13 cellular contexts compared by ENCODE assay signal in genomic region chr3:122969585-122970453, GRCh38. TPM values are rescaled to one million over a fixed set of nuclear protein-coding genes. Genes with fewer than 3 reads are reported as not detected.
DNase-seq lines count a peak whose midpoint lies in the region; ATAC-seq and TF ChIP-seq lines count a peak whose summit lies in the region.
"Had no signal": no experiment of that assay in that cellular context is flagged by ENCODE, and none has a peak within 500 bp of the region (broad histone marks: within the 10 kb centered on the region; RNA-seq: fewer than 3 reads in every experiment).

No MANE protein-coding gene starts in this region.

- CTCF ChIA-PET in naive thymus-derived CD4-positive, alpha-beta T cell (lab: Charles Lee): interaction anchor here (0.7 kb wide), 1 partner anchor 67 kb away, joined by 3 read pairs; no protein-coding TSS in a partner anchor

- no peak overlapping the region for H3K9ac ChIP-seq in trophoblast cell (ENCODE audit: low read length)

- H3K4me1 ChIP-seq in SJCRH30 (peaks cover 28% of the 10 kb centered on the region), trophoblast cell (ENCODE audit: control insufficient read depth in 1 of 2, insufficient read depth in 2 of 2, low read length in 2 of 2) (peaks cover 10 to 13% of the 10 kb centered on the region in 2 experiments), transverse colon (peaks cover 0 to 6% (median under 1%) of the 10 kb centered on the region in 4 donors)
- H3K4me1 ChIP-seq in naive thymus-derived CD4-positive, alpha-beta T cell (ENCODE audit: control insufficient read depth in 2 of 2, insufficient read depth in 2 of 2, low read length in 2 of 2): peaks cover 0 to 3% of the 10 kb centered on the region in 2 donors
- H3K4me1 ChIP-seq: Caco-2 had no signal

- peak overlapping the region; percentile 16 for H3K27ac ChIP-seq in SJCRH30
- no peak overlapping the region for H3K27ac ChIP-seq in trophoblast cell (ENCODE audit: low read depth, low read length)
- H3K27ac ChIP-seq in transverse colon: no peak overlapping the region
- no peak overlapping the region for H3K27ac ChIP-seq in naive thymus-derived CD4-positive, alpha-beta T cell (ENCODE audit: low read depth, low read length)

- in situ Hi-C loops in transverse colon (cut with MboI; ENCODE audit: low pct_ligation_motif_present in 1 of 4, low pct_unique_long_range_greater_than_20kb in 1 of 4, low sequenced_read_pairs in 3 of 4): no loop called here

- H3K36me3 Mint-ChIP-seq in naive thymus-derived CD4-positive, alpha-beta T cell: no peaks in the 10 kb centered on the region
- H3K36me3 Mint-ChIP-seq: activated naive CD4-positive, alpha-beta T cell treated with anti-CD3 and anti-CD28 coated beads, Interleukin-2, amount 50 U/mL, for 24 hours had no signal

- H3K36me3 ChIP-seq in SJCRH30: no peaks in the 10 kb centered on the region
- H3K36me3 ChIP-seq in trophoblast cell (ENCODE audit: control insufficient read depth in 1 of 2, insufficient read depth in 2 of 2, low read length in 2 of 2): no peaks in the 10 kb centered on the region
- H3K36me3 ChIP-seq in transverse colon: no peaks in the 10 kb centered on the region
- H3K36me3 ChIP-seq in naive thymus-derived CD4-positive, alpha-beta T cell (ENCODE audit: control insufficient read depth in 2 of 3, insufficient read depth in 3 of 3, low read length in 3 of 3): no peaks in the 10 kb centered on the region

- no peak overlapping the region for H3K4me3 Mint-ChIP-seq in naive thymus-derived CD4-positive, alpha-beta T cell
- H3K4me3 Mint-ChIP-seq: activated CD4-positive, alpha-beta memory T cell treated with anti-CD3 and anti-CD28 coated beads, Interleukin-2, amount 10 ng/mL, durations not matched to agents 7 days and 5 days; activated naive CD4-positive, alpha-beta T cell treated with anti-CD3 and anti-CD28 coated beads, Interleukin-2, amount 50 U/mL, for 24 hours; effector memory CD8-positive, alpha-beta T cell had no signal

- H4K8ac ChIP-seq in trophoblast cell (ENCODE audit: low read depth, low read length): no peak overlapping the region

- TF ChIP-seq CTCF in transverse colon (IDR thresholded peaks at IDR 0.05): no peak

- H3K4me2 ChIP-seq in trophoblast cell (ENCODE audit: low read length): no peak overlapping the region

- no peak overlapping the region for H3K14ac ChIP-seq in trophoblast cell (ENCODE audit: low read length)

- POLR2A ChIA-PET in naive thymus-derived CD4-positive, alpha-beta T cell (lab: Charles Lee): no interaction called here

- no peak for ATAC-seq in GM18861 (IDR thresholded peaks at IDR 0.05; ENCODE audit: unreplicated experiment)
- no peak for ATAC-seq in naive thymus-derived CD4-positive, alpha-beta T cell
- ATAC-seq: effector memory CD8-positive, alpha-beta T cell had no signal

- H4K12ac ChIP-seq in trophoblast cell (ENCODE audit: low read depth, low read length): no peak overlapping the region

- whole genome bisulfite sequencing in trophoblast cell (ENCODE audit: extremely low coverage, insufficient coverage, insufficient read length): no CpG with 5 or more reads among the region's 10 CpGs
- 50% methylated on average over 10 of the region's 10 CpGs; no CpG with 5 or more reads in 1 of the 2 donors for whole genome bisulfite sequencing in transverse colon (ENCODE audit: low coverage in 1 of 2), 2 donors

- no peak overlapping the region for H3K4ac ChIP-seq in trophoblast cell (ENCODE audit: low read depth, low read length)

- H2BK5ac ChIP-seq in trophoblast cell (ENCODE audit: low read depth, low read length, poor library complexity): no peak overlapping the region

- no peaks in the 10 kb centered on the region for H3K27me3 ChIP-seq in SJCRH30
- H3K27me3 ChIP-seq in trophoblast cell (ENCODE audit: insufficient read depth, low read length): no peaks in the 10 kb centered on the region
- no peaks in the 10 kb centered on the region for H3K27me3 ChIP-seq in transverse colon
- H3K27me3 ChIP-seq in naive thymus-derived CD4-positive, alpha-beta T cell (ENCODE audit: control insufficient read depth in 2 of 2, insufficient read depth in 2 of 2, low read length in 2 of 2): no peaks in the 10 kb centered on the region

- H3K79me2 ChIP-seq in trophoblast cell (ENCODE audit: control insufficient read depth, insufficient read depth, low read length, poor library complexity): no peaks in the 10 kb centered on the region

- no peak overlapping the region for H4K91ac ChIP-seq in trophoblast cell (ENCODE audit: low read depth, low read length)

- TF ChIP-seq POLR2A in transverse colon (IDR thresholded peaks at IDR 0.05): no peak

- peaks cover 0 to 2% (median 0%) of the 10 kb centered on the region in 11 donors for H3K9me3 Mint-ChIP-seq in naive thymus-derived CD4-positive, alpha-beta T cell
- H3K9me3 Mint-ChIP-seq: activated CD4-positive, alpha-beta memory T cell treated with anti-CD3 and anti-CD28 coated beads, Interleukin-2, amount 10 ng/mL, durations not matched to agents 7 days and 5 days; activated naive CD4-positive, alpha-beta T cell treated with anti-CD3 and anti-CD28 coated beads, Interleukin-2, amount 50 U/mL, for 24 hours; effector memory CD8-positive, alpha-beta T cell had no signal

- no peak overlapping the region for H2AK5ac ChIP-seq in trophoblast cell (ENCODE audit: low read length)

- intact Hi-C loops in transverse colon (cut with DNase I; ENCODE audit: low total_unique reads): no loop called here
- intact Hi-C loops in naive thymus-derived CD4-positive, alpha-beta T cell (cut with micrococcal nuclease): no loop called here

- H3K9me3 ChIP-seq in SJCRH30 (replicated peaks) (no peaks in the 10 kb centered on the region), trophoblast cell (ENCODE audit: insufficient read depth, low read depth, low read length) (no peaks in the 10 kb centered on the region), transverse colon (no peaks in the 10 kb centered on the region)
- H3K9me3 ChIP-seq in naive thymus-derived CD4-positive, alpha-beta T cell (ENCODE audit: control insufficient read depth in 2 of 3, low read length in 3 of 3): no peaks in the 10 kb centered on the region
- H3K9me3 ChIP-seq: Caco-2 had no signal

- DNase-seq in GM04503 (ENCODE audit: low read depth) (peak; percentile 22), SJCRH30 (peak; percentile 76 to 87), fibroblast of the conjunctiva (ENCODE audit: low read depth) (peak; percentile 62), trophoblast cell (peak; percentile 76 to 86), transverse colon (no peak), GM19240 (ENCODE audit: insufficient read length, low spot score) (no peak)
- no peak for DNase-seq in naive thymus-derived CD4-positive, alpha-beta T cell
- DNase-seq: activated CD4-positive, alpha-beta memory T cell treated with anti-CD3 and anti-CD28 coated beads, Interleukin-2, amount 10 ng/mL, durations not matched to agents 7 days and 5 days; Caco-2; effector memory CD8-positive, alpha-beta T cell; NCI-H2227 treated with DMSO at 0.1 percent for 48 hours had no signal

- H2AFZ ChIP-seq in trophoblast cell (ENCODE audit: insufficient read depth, low read length, poor library complexity): no peak overlapping the region

- no peak overlapping the region for H3K23ac ChIP-seq in trophoblast cell (ENCODE audit: low read length)

- H3K27me3 Mint-ChIP-seq in naive thymus-derived CD4-positive, alpha-beta T cell: peaks cover 0 to 12% (median 7%) of the 10 kb centered on the region in 5 donors
- H3K27me3 Mint-ChIP-seq: activated naive CD4-positive, alpha-beta T cell treated with anti-CD3 and anti-CD28 coated beads, Interleukin-2, amount 50 U/mL, for 24 hours had no signal

- no peak overlapping the region for H2BK12ac ChIP-seq in trophoblast cell (ENCODE audit: low read length)

- no peak for TF ChIP-seq EP300 in transverse colon (IDR thresholded peaks at IDR 0.05; ENCODE audit: low read depth)

- no peak overlapping the region for H3K18ac ChIP-seq in trophoblast cell (ENCODE audit: low read length)

- peaks cover 2% of the 10 kb centered on the region for H3K79me1 ChIP-seq in trophoblast cell (ENCODE audit: low read length)

- H3K27ac Mint-ChIP-seq in naive thymus-derived CD4-positive, alpha-beta T cell: no peak overlapping the region
- H3K27ac Mint-ChIP-seq: activated CD4-positive, alpha-beta memory T cell treated with anti-CD3 and anti-CD28 coated beads, Interleukin-2, amount 10 ng/mL, durations not matched to agents 7 days and 5 days; activated naive CD4-positive, alpha-beta T cell treated with anti-CD3 and anti-CD28 coated beads, Interleukin-2, amount 50 U/mL, for 24 hours; effector memory CD8-positive, alpha-beta T cell had no signal

- no peak overlapping the region for H3K4me3 ChIP-seq in SJCRH30
- no peak overlapping the region for H3K4me3 ChIP-seq in trophoblast cell (ENCODE audit: low read depth, low read length)
- H3K4me3 ChIP-seq in transverse colon: no peak overlapping the region
- H3K4me3 ChIP-seq in naive thymus-derived CD4-positive, alpha-beta T cell (ENCODE audit: low read length): no peak overlapping the region

- peaks cover 0 to 6% (median 1%) of the 10 kb centered on the region in 7 donors for H3K4me1 Mint-ChIP-seq in naive thymus-derived CD4-positive, alpha-beta T cell

- no peak overlapping the region for H2BK120ac ChIP-seq in trophoblast cell (ENCODE audit: insufficient read depth, low read length, poor library complexity)

RNA-seq across cellular contexts. Expression of gene SEMA5B, which starts 57.7 kb away (rescaled TPM):
- total RNA-seq in SJCRH30 (2014; rRNA removed; shearing (Covaris generic)): 0.16 TPM in 1 of 2 replicates, not detected in the other
- 8.9 and 9.2 TPM in 2 replicates for polyA plus RNA-seq in trophoblast cell (2013)
- 1 to 10 TPM in 1 of 4 donors, under 1 TPM in 2, not detected in 1; 0.16 to 1.4 (median 0.27) TPM for total RNA-seq in transverse colon
- under 1 TPM in 3 of 5 experiments, not detected in 2; 0.19 to 0.51 (median 0.24) TPM for total RNA-seq in naive thymus-derived CD4-positive, alpha-beta T cell
- not detected for polyA plus RNA-seq in naive thymus-derived CD4-positive, alpha-beta T cell

Comparison
In these comparisons a context has a peak if more than half of its experiments do, and no peak if none do; other contexts are left out.
1. DNase-seq: peak in GM04503 (single experiment), SJCRH30 (2 of 2), fibroblast of the conjunctiva (single experiment) and trophoblast cell (2 of 2); none in transverse colon (single experiment), naive thymus-derived CD4-positive, alpha-beta T cell (0 of 9) and GM19240 (single experiment).